Comparison of ENCODE assay signal across 8 cellular contexts in the genomic region with DNA sequence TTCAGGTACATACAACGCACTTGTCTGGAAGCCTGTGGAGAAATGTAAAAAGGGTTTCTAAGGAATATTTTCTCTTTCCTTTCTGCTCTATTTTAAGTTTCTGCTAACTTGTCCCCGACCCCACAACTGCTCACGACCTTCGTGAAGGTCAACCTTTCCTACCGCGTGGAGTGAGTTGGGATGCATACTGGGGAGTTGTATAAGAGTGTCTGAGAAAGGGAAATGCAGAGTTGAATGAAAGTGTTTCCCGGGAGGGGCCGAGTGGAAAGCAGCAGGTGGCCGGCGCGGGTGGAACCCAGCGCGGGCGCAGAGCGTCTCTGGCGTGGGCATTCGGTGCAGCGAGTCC. TPM values are rescaled to one million over a fixed set of nuclear protein-coding genes. Genes with fewer than 3 reads are reported as not detected.
A peak's percentile ranks its signal among the peaks of the same experiment; 100 is the strongest.
DNase-seq lines count a peak whose midpoint lies in the region; ATAC-seq, FAIRE-seq and TF ChIP-seq lines count a peak whose summit lies in the region.

No MANE protein-coding gene starts in this region.

- POLR2A ChIA-PET in AG04450 (lab: Yijun Ruan, JAX), result no interaction called here

- H3K36me3 Mint-ChIP-seq in endothelial cell (ENCODE audit: low read depth, unreplicated experiment), result peaks cover 19% of the 10 kb centered on the region
- no peaks in the 10 kb centered on the region for H3K36me3 Mint-ChIP-seq in natural killer cell treated with Interleukin-12 subunit alpha and Interleukin-12 subunit beta and Interleukin-15 and Interleukin-18, amount 100 ng/mL, for 72 hours

- H3K27me3 Mint-ChIP-seq in endothelial cell (ENCODE audit: unreplicated experiment), result peaks cover 9% of the 10 kb centered on the region
- peaks cover 17 to 27% of the 10 kb centered on the region in 2 donors for H3K27me3 Mint-ChIP-seq in natural killer cell treated with Interleukin-12 subunit alpha and Interleukin-12 subunit beta and Interleukin-15 and Interleukin-18, amount 100 ng/mL, for 72 hours

- FAIRE-seq in GM19239 (lab: Jason Lieb, UNC), result no peak

- H3K4me1 Mint-ChIP-seq in endothelial cell (ENCODE audit: unreplicated experiment), result peaks cover 10% of the 10 kb centered on the region
- H3K4me1 Mint-ChIP-seq in natural killer cell treated with Interleukin-12 subunit alpha and Interleukin-12 subunit beta and Interleukin-15 and Interleukin-18, amount 100 ng/mL, for 72 hours (ENCODE audit: low read depth in 2 of 2), result peaks cover 20 to 27% of the 10 kb centered on the region in 2 donors

- H3K27me3 ChIP-seq in AG04450 (ENCODE audit: control insufficient read depth, insufficient read depth, low read length), result peaks cover 31% of the 10 kb centered on the region

- ATAC-seq in HG02852 (IDR thresholded peaks at IDR 0.05; ENCODE audit: unreplicated experiment) (peak; percentile 38), GM19397 (IDR thresholded peaks at IDR 0.05; ENCODE audit: unreplicated experiment) (no peak)
- no peak for ATAC-seq in natural killer cell treated with Interleukin-12 subunit alpha and Interleukin-12 subunit beta and Interleukin-15 and Interleukin-18, amount 100 ng/mL, for 72 hours

- peak overlapping the region; percentile 45 for H3K4me3 ChIP-seq in AG04450 (ENCODE audit: low read depth, low read length)

- no peaks in the 10 kb centered on the region for H3K9me3 Mint-ChIP-seq in endothelial cell (ENCODE audit: unreplicated experiment)
- H3K9me3 Mint-ChIP-seq in natural killer cell treated with Interleukin-12 subunit alpha and Interleukin-12 subunit beta and Interleukin-15 and Interleukin-18, amount 100 ng/mL, for 72 hours, result no peaks in the 10 kb centered on the region

- H3K27ac Mint-ChIP-seq in endothelial cell (ENCODE audit: unreplicated experiment), result no peak overlapping the region
- H3K27ac Mint-ChIP-seq in natural killer cell treated with Interleukin-12 subunit alpha and Interleukin-12 subunit beta and Interleukin-15 and Interleukin-18, amount 100 ng/mL, for 72 hours, result peak overlapping the region in 1 of 2 donors; percentile 21

- DNase-seq in AG04450 (ENCODE audit: low read depth, low spot score) (no peak), endothelial cell (ENCODE audit: low spot score) (no peak), 8988T (no peak), GM19239 (ENCODE audit: insufficient read length, low spot score) (no peak), cortex of kidney (lab: John Stamatoyannopoulos, UW) (no peak)
- no peak for DNase-seq in natural killer cell treated with Interleukin-12 subunit alpha and Interleukin-12 subunit beta and Interleukin-15 and Interleukin-18, amount 100 ng/mL, for 72 hours (ENCODE audit: low spot score)

- H3K27ac ChIP-seq in AG04450 (ENCODE audit: low read depth, low read length), result no peak overlapping the region

- TF ChIP-seq CTCF in AG04450 (IDR thresholded peaks at IDR 0.05; ENCODE audit: low read depth, low read length) (no peak), endothelial cell (IDR thresholded peaks at IDR 0.05; ENCODE audit: unreplicated experiment) (no peak)

- CTCF ChIA-PET in AG04450 (lab: Charles Lee), result no interaction called here

- H3K9me3 ChIP-seq in AG04450 (ENCODE audit: control insufficient read depth, insufficient read depth, low read length), result peaks cover 11% of the 10 kb centered on the region

- H3K4me3 Mint-ChIP-seq in endothelial cell (ENCODE audit: unreplicated experiment), result peak overlapping the region; percentile 95
- H3K4me3 Mint-ChIP-seq in natural killer cell treated with Interleukin-12 subunit alpha and Interleukin-12 subunit beta and Interleukin-15 and Interleukin-18, amount 100 ng/mL, for 72 hours, result peak overlapping the region; percentile 98

RNA-seq across cellular contexts. Expression of a gene that starts 17.9 kb away (rescaled TPM):
- 11.9 and 15.7 TPM in 2 replicates for polyA plus RNA-seq in AG04450 (2011; rRNA removed)
- 6.7 and 9.9 TPM in 2 replicates for polyA minus RNA-seq in AG04450 (2011; rRNA and poly(A)+ RNA removed)
- 14.8 TPM for total RNA-seq in endothelial cell (ENCODE audit: unreplicated experiment)
- 10 to 100 TPM; 21.9 to 32.8 TPM for total RNA-seq in natural killer cell treated with Interleukin-12 subunit alpha and Interleukin-12 subunit beta and Interleukin-15 and Interleukin-18, amount 100 ng/mL, for 72 hours
